In genomic region chr14:100790785-100791667, GRCh38 we compare ENCODE assay signal across 21 cellular contexts. TPM values are rescaled to one million over a fixed set of nuclear protein-coding genes. Genes with fewer than 3 reads are reported as not detected.
A peak's percentile ranks its signal among the peaks of the same experiment; 100 is the strongest.
DNase-seq lines count a peak whose midpoint lies in the region; ATAC-seq and TF ChIP-seq lines count a peak whose summit lies in the region.
"Had no signal": no experiment of that assay in that cellular context is flagged by ENCODE, and none has a peak within 500 bp of the region (broad histone marks: within the 10 kb centered on the region; RNA-seq: fewer than 3 reads in every experiment).

No MANE protein-coding gene starts in this region.

- no peak for ATAC-seq in RWPE2 (ENCODE audit: low read depth)
- ATAC-seq: GM12878, pancreas had no signal

- H3K36me3 ChIP-seq in CD8-positive, alpha-beta memory T cell (ENCODE audit: insufficient read depth, low read length): no peaks in the 10 kb centered on the region
- no peaks in the 10 kb centered on the region for H3K36me3 ChIP-seq in RWPE2 (ENCODE audit: low read depth)
- no peaks in the 10 kb centered on the region for H3K36me3 ChIP-seq in A673 (ENCODE audit: insufficient read depth, low read length, poor library complexity, severe bottlenecking)
- H3K36me3 ChIP-seq: MG63, pancreas, spleen, thoracic aorta had no signal

- DNase-seq in CD8-positive, alpha-beta memory T cell: no peak
- DNase-seq in RWPE2 (ENCODE audit: low spot score) (peak; percentile 60), fibroblast of gingiva (ENCODE audit: low read depth) (peak; percentile 44), D341Med (ENCODE audit: low spot score) (no peak), A673 (ENCODE audit: low spot score) (no peak)
- DNase-seq in activated CD8-positive, alpha-beta memory T cell treated with anti-CD3 and anti-CD28 coated beads for 24 hours: no peak
- DNase-seq in activated CD4-positive, alpha-beta T cell treated with anti-CD3 and anti-CD28 coated beads for 48 hours: no peak
- DNase-seq: Calu3, head of caudate nucleus, MG63, midbrain, NCI-H446, pancreas, SHP77, spleen had no signal

- no peak overlapping the region for H3K27ac Mint-ChIP-seq in CD8-positive, alpha-beta memory T cell
- peak overlapping the region; percentile 47 to 87 (median 75) for H3K27ac Mint-ChIP-seq in nephron
- H3K27ac Mint-ChIP-seq: activated T-helper 2 cell treated with anti-CD3 and anti-CD28 coated beads, Interferon-gamma antibody, Interleukin-2, Interleukin-4, amounts not matched to agents 10 μg/mL and 5 μg/mL and 100 μg/mL, durations not matched to agents 14 hours and 24 hours and 36 hours; B cell had no signal

- H3K9me3 Mint-ChIP-seq in CD8-positive, alpha-beta memory T cell: no peaks in the 10 kb centered on the region
- H3K9me3 Mint-ChIP-seq in nephron: no peaks in the 10 kb centered on the region
- H3K9me3 Mint-ChIP-seq: activated T-helper 2 cell treated with anti-CD3 and anti-CD28 coated beads, Interferon-gamma antibody, Interleukin-2, Interleukin-4, amounts not matched to agents 10 μg/mL and 5 μg/mL and 100 μg/mL, durations not matched to agents 14 hours and 24 hours and 36 hours had no signal

- no TSS peak for BruUV-seq in A673 (replicated peaks; lab: Mats Ljungman, UMichigan)

- H3K27me3 Mint-ChIP-seq in CD8-positive, alpha-beta memory T cell: peaks cover 14 to 40% of the 10 kb centered on the region in 2 donors
- H3K27me3 Mint-ChIP-seq in nephron (ENCODE audit: low read depth): peaks cover 6% of the 10 kb centered on the region

- intact Hi-C loops in A673 (cut with micrococcal nuclease; ENCODE audit: unreplicated experiment): no loop called here

- H3K36me3 Mint-ChIP-seq in CD8-positive, alpha-beta memory T cell: no peaks in the 10 kb centered on the region
- no peaks in the 10 kb centered on the region for H3K36me3 Mint-ChIP-seq in nephron (ENCODE audit: low read depth)

- H3K4me1 Mint-ChIP-seq in CD8-positive, alpha-beta memory T cell: no peaks in the 10 kb centered on the region
- peaks cover 67% of the 10 kb centered on the region for H3K4me1 Mint-ChIP-seq in nephron
- H3K4me1 Mint-ChIP-seq: B cell had no signal

- CTCF ChIA-PET in CD8-positive, alpha-beta memory T cell (lab: Charles Lee): no interaction called here
- CTCF ChIA-PET in A673 (lab: Charles Lee): no interaction called here

- no peak overlapping the region for H3K4me3 ChIP-seq in CD8-positive, alpha-beta memory T cell (ENCODE audit: low read length)
- no peak overlapping the region for H3K4me3 ChIP-seq in RWPE2 (ENCODE audit: severe bottlenecking)
- no peak overlapping the region for H3K4me3 ChIP-seq in A673 (ENCODE audit: low read depth, low read length, poor library complexity, severe bottlenecking)
- H3K4me3 ChIP-seq: GM12878, MG63, pancreas, spleen, thoracic aorta had no signal

- H3K9me3 ChIP-seq in CD8-positive, alpha-beta memory T cell (ENCODE audit: low read length): no peaks in the 10 kb centered on the region
- no peaks in the 10 kb centered on the region for H3K9me3 ChIP-seq in RWPE2 (ENCODE audit: severe bottlenecking)
- H3K9me3 ChIP-seq in A673 (ENCODE audit: low read depth, low read length, poor library complexity, severe bottlenecking): no peaks in the 10 kb centered on the region
- H3K9me3 ChIP-seq: MG63, pancreas, spleen, thoracic aorta had no signal

- H3K4me3 Mint-ChIP-seq in CD8-positive, alpha-beta memory T cell: no peak overlapping the region
- H3K4me3 Mint-ChIP-seq in nephron: peak overlapping the region in 1 of 3 experiments; percentile 22
- H3K4me3 Mint-ChIP-seq: B cell had no signal

- H3K27me3 ChIP-seq in CD8-positive, alpha-beta memory T cell (ENCODE audit: insufficient read depth, low read length, poor library complexity, severe bottlenecking): no peaks in the 10 kb centered on the region
- no peaks in the 10 kb centered on the region for H3K27me3 ChIP-seq in RWPE2 (ENCODE audit: insufficient read depth, poor library complexity, severe bottlenecking)
- no peaks in the 10 kb centered on the region for H3K27me3 ChIP-seq in A673 (replicated peaks; ENCODE audit: insufficient read depth, low read depth, low read length, poor library complexity)
- H3K27me3 ChIP-seq: MG63, pancreas had no signal

- peak overlapping the region; percentile 54 for H3K27ac ChIP-seq in CD8-positive, alpha-beta memory T cell (ENCODE audit: low read depth, low read length)
- H3K27ac ChIP-seq in RWPE2 (ENCODE audit: poor library complexity, severe bottlenecking) (no peak overlapping the region), A673 (ENCODE audit: low read depth, low read length, poor library complexity, severe bottlenecking) (no peak overlapping the region)
- H3K27ac ChIP-seq: pancreas, spleen, thoracic aorta had no signal

- TF ChIP-seq CTCF in RWPE2 (IDR thresholded peaks at IDR 0.05; ENCODE audit: poor library complexity, severe bottlenecking) (no peak), nephron (IDR thresholded peaks at IDR 0.05; ENCODE audit: unreplicated experiment in 3 of 3) (no peak), A673 (conservative IDR thresholded peaks at IDR 0.05; ENCODE audit: low read depth, low read length) (no peak)

- H3K4me1 ChIP-seq in CD8-positive, alpha-beta memory T cell (ENCODE audit: insufficient read depth, low read length): no peaks in the 10 kb centered on the region
- H3K4me1 ChIP-seq in RWPE2 (ENCODE audit: insufficient read depth, poor library complexity, severe bottlenecking): no peaks in the 10 kb centered on the region
- H3K4me1 ChIP-seq in A673 (ENCODE audit: insufficient read depth, low read length, poor library complexity, severe bottlenecking): no peaks in the 10 kb centered on the region
- H3K4me1 ChIP-seq: pancreas had no signal

- POLR2A ChIA-PET in CD8-positive, alpha-beta memory T cell (lab: Charles Lee): no interaction called here
- POLR2A ChIA-PET in A673 (lab: Charles Lee; ENCODE audit: low non-redundant PET): no interaction called here

RNA-seq across cellular contexts. Expression of gene MEG3, which starts 34.9 kb away (rescaled TPM):
- total RNA-seq in CD8-positive, alpha-beta memory T cell: under 1 TPM in 1 of 2 experiments, not detected in 1; 0.13 TPM
- not detected for polyA plus RNA-seq in CD8-positive, alpha-beta memory T cell
- 51.0 and 58.7 TPM in 2 replicates for total RNA-seq in A673 (2021)
- total RNA-seq: activated T-helper 2 cell treated with anti-CD3 and anti-CD28 coated beads, Interferon-gamma antibody, Interleukin-2, Interleukin-4, amounts not matched to agents 10 μg/mL and 5 μg/mL and 100 μg/mL, durations not matched to agents 14 hours and 24 hours and 36 hours; B cell; Calu3; T-helper 1 cell treated with Interleukin-12 subunit alpha and Interleukin-12 subunit beta and Interleukin-4 antibody, amounts not matched to agents 30 ng/mL and 1 ng/mL, for 36 hours had no signal

Comparison
In these comparisons a context has a peak if more than half of its experiments do, and no peak if none do; other contexts are left out.
1. DNase-seq: peak in RWPE2 (single experiment) and fibroblast of gingiva (single experiment); none in CD8-positive, alpha-beta memory T cell (0 of 5), D341Med (single experiment), A673 (single experiment), activated CD8-positive, alpha-beta memory T cell treated with anti-CD3 and anti-CD28 coated beads for 24 hours (single experiment) and activated CD4-positive, alpha-beta T cell treated with anti-CD3 and anti-CD28 coated beads for 48 hours (single experiment).
2. H3K27ac Mint-ChIP-seq: peak in nephron (3 of 3); none in CD8-positive, alpha-beta memory T cell (0 of 8).
3. RNA of gene MEG3, which starts 34.9 kb away (total RNA-seq): 51.0 to 58.7 TPM in A673; 0.13 TPM in CD8-positive, alpha-beta memory T cell; every median in the first group is over 10 times any median in the second.